Comparison of ENCODE assay signal across 17 cellular contexts in the genomic region with DNA sequence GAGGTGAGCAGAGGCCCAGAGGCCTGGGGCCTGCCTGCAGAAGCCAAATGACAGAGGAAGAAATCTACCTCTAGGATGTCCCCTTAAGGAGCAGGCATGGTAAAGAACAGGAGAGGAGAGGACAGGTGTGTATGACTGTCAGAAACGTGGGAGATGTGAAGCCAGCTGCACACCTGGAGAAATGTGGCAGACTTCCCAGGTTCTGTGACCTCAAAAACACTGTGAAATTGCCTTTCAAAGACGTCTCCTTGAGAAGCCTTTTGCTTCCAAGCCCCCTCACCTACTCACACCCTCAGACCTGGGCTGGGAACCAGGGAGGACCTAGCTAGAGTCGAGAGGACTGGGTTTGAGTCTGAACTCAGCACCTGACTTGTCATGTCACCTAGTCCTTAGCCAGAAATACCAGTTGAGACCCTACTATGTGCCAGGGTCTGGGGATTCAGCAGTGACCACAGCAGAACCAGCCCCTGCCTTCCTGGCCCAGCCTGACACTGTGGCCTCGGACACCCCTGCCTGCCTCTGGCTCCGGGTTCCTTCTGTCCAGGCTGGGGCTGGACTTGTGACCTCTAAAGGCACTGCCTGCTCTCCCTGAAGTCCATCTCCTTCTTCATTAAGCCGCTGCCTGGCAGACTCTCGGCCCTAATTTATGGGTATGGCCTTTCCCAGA. TPM values are rescaled to one million over a fixed set of nuclear protein-coding genes. Genes with fewer than 3 reads are reported as not detected.
"Had no signal": no experiment of that assay in that cellular context is flagged by ENCODE, and none has a peak within 500 bp of the region (broad histone marks: within the 10 kb centered on the region; RNA-seq: fewer than 3 reads in every experiment).

No MANE protein-coding gene starts in this region.

- ATAC-seq: heart left ventricle; stimulated activated naive CD8-positive, alpha-beta T cell treated with anti-CD3 and anti-CD28 coated beads, Interleukin-15, amount 100 ng/mL, for 72 hours had no signal

- H3K27ac Mint-ChIP-seq: activated CD4-positive, alpha-beta T cell treated with anti-CD3 and anti-CD28 coated beads, Interleukin-2, amount 10 ng/mL, durations not matched to agents 24 days and 14 days; activated naive CD4-positive, alpha-beta T cell treated with anti-CD3 and anti-CD28 coated beads for 36 hours; activated T-helper 1 cell treated with anti-CD3 and anti-CD28 coated beads, Interleukin-12 subunit alpha, Interleukin-12 subunit beta, Interleukin-2, Interleukin-4 antibody, amounts not matched to agents 30 ng/mL and 10 ng/mL and 1 ng/mL, durations not matched to agents 14 hours and 24 hours and 36 hours; memory B cell; nephron had no signal

- H3K4me3 ChIP-seq: cardiac muscle cell, coronary artery, heart left ventricle, left ventricle myocardium inferior, uterus had no signal

- DNase-seq: activated CD4-positive, alpha-beta T cell treated with anti-CD3 and anti-CD28 coated beads, Interleukin-2, amount 10 ng/mL, durations not matched to agents 24 days and 14 days; activated naive CD4-positive, alpha-beta T cell treated with anti-CD3 and anti-CD28 coated beads for 36 hours; effector CD8-positive, alpha-beta T cell; left ventricle myocardium inferior; stimulated activated CD4-positive, alpha-beta T cell treated with anti-CD3 and anti-CD28 coated beads, Interleukin-4, amount 100 ng/mL, for 4 hours; stimulated activated naive CD8-positive, alpha-beta T cell treated with anti-CD3 and anti-CD28 coated beads, Interleukin-15, amount 100 ng/mL, for 72 hours had no signal

- H3K4me3 Mint-ChIP-seq: activated CD4-positive, alpha-beta T cell treated with anti-CD3 and anti-CD28 coated beads, Interleukin-2, amount 10 ng/mL, durations not matched to agents 24 days and 14 days; activated naive CD4-positive, alpha-beta T cell treated with anti-CD3 and anti-CD28 coated beads for 36 hours; activated T-helper 1 cell treated with anti-CD3 and anti-CD28 coated beads, Interleukin-12 subunit alpha, Interleukin-12 subunit beta, Interleukin-2, Interleukin-4 antibody, amounts not matched to agents 30 ng/mL and 10 ng/mL and 1 ng/mL, durations not matched to agents 14 hours and 24 hours and 36 hours; memory B cell; nephron; stimulated activated naive CD8-positive, alpha-beta T cell treated with anti-CD3 and anti-CD28 coated beads, Interleukin-15, amount 100 ng/mL, for 72 hours had no signal

- H3K4me1 Mint-ChIP-seq: nephron had no signal

- H3K36me3 ChIP-seq: cardiac muscle cell, heart left ventricle, left ventricle myocardium inferior, uterus had no signal

- H3K27ac ChIP-seq: cardiac muscle cell, coronary artery, heart left ventricle, left ventricle myocardium inferior, uterus, VCaP had no signal

- H3K9me3 ChIP-seq: heart left ventricle, left ventricle myocardium inferior, uterus had no signal

- H3K36me3 Mint-ChIP-seq: memory B cell had no signal

- H3K9me3 Mint-ChIP-seq: activated CD4-positive, alpha-beta T cell treated with anti-CD3 and anti-CD28 coated beads, Interleukin-2, amount 10 ng/mL, durations not matched to agents 24 days and 14 days; activated naive CD4-positive, alpha-beta T cell treated with anti-CD3 and anti-CD28 coated beads for 36 hours; activated T-helper 1 cell treated with anti-CD3 and anti-CD28 coated beads, Interleukin-12 subunit alpha, Interleukin-12 subunit beta, Interleukin-2, Interleukin-4 antibody, amounts not matched to agents 30 ng/mL and 10 ng/mL and 1 ng/mL, durations not matched to agents 14 hours and 24 hours and 36 hours; memory B cell; nephron; stimulated activated naive CD8-positive, alpha-beta T cell treated with anti-CD3 and anti-CD28 coated beads, Interleukin-15, amount 100 ng/mL, for 72 hours had no signal

RNA-seq across cellular contexts. Expression of gene TPBGL, which starts 5.6 kb away (rescaled TPM):
- total RNA-seq: activated naive CD4-positive, alpha-beta T cell treated with anti-CD3 and anti-CD28 coated beads for 36 hours; fibroblast of lung; frontal cortex; osteocyte had no signal
